ENCODE assay signal across 1 cellular context in the genomic region with DNA sequence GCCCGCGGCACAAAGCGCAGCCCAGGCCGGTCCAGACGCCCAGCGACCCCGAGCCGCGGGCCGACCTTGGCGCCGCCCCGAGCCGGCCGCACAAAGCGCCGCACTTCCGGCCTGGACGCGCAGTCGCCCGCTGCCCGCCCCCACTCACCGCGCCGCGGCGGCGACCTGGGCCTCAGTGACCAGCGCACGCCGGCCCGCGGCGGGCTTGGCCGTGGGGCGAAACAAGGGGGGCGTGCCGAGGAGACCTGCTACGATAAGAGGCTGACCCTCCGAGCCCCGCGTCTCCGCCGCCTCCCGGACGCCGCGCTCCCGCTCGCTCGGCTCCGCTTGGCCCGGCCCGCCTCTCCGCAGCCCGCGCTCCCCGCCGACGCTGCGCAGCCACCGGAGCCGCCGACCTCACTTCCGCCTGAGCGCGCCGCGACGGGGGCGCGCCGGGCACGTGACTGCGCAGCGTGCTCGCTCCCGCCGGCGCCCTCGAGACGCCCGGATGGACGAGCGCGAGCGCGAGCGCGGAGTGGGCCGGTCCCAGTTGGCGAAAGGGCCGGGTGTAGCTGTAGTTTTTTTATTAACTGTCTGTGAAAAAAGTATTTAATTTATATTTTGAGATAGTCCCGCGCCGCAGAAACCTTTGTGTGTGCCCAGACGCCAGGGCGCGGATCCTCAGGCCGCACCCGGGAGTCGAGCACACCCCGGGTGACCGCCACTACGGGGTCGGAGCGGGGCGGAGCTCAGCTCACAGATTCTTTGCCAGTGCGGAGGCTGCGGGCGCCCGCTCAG.
TF ChIP-seq lines count a peak whose summit lies in the region.

A gene with protein sequence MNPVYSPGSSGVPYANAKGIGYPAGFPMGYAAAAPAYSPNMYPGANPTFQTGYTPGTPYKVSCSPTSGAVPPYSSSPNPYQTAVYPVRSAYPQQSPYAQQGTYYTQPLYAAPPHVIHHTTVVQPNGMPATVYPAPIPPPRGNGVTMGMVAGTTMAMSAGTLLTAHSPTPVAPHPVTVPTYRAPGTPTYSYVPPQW (minus strand): TSS at position 395 of the 777 bp plus-strand sequence. CDS start 10,814 bp downstream, outside the sequence.

TF ChIP-seq in HepG2, 621 proteins besides CTCF, POLR2A, EP300 and RAD21 (continued from another document and continues in another):
- TF ChIP-seq, protein P1, sequence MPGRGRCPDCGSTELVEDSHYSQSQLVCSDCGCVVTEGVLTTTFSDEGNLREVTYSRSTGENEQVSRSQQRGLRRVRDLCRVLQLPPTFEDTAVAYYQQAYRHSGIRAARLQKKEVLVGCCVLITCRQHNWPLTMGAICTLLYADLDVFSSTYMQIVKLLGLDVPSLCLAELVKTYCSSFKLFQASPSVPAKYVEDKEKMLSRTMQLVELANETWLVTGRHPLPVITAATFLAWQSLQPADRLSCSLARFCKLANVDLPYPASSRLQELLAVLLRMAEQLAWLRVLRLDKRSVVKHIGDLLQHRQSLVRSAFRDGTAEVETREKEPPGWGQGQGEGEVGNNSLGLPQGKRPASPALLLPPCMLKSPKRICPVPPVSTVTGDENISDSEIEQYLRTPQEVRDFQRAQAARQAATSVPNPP (CRISPR knock-in tag; IDR thresholded peaks at IDR 0.05) = peak; percentile 94
- TF ChIP-seq ZNF598 (CRISPR knock-in tag; IDR thresholded peaks at IDR 0.05; ENCODE audit: borderline replicate concordance) (no peak), ETV5 (CRISPR knock-in tag; IDR thresholded peaks at IDR 0.05; ENCODE audit: borderline replicate concordance) (peak; percentile 21; the same call in 1 of the 2 replicates), DMAP1 (CRISPR knock-in tag; IDR thresholded peaks at IDR 0.05) (peak; percentile 62; the same call in 1 of the 2 replicates), NR2C2 (CRISPR knock-in tag; IDR thresholded peaks at IDR 0.05; ENCODE audit: borderline replicate concordance) (peak; percentile 81), NR2F6 (IDR thresholded peaks at IDR 0.05) (no peak), NR2F6 (CRISPR knock-in tag; IDR thresholded peaks at IDR 0.05) (no peak), FOXA3 (CRISPR knock-in tag; IDR thresholded peaks at IDR 0.05) (peak; percentile 4), SRSF4 (IDR thresholded peaks at IDR 0.05; ENCODE audit: low read depth, low read length, poor library complexity, severe bottlenecking) (no peak), CREB1 (IDR thresholded peaks at IDR 0.05) (peak; percentile 67; the same call in 1 of the 2 replicates), CREB1 (CRISPR knock-in tag; IDR thresholded peaks at IDR 0.05) (no peak), ZNF317 (CRISPR knock-in tag; IDR thresholded peaks at IDR 0.05) (no peak), NONO (IDR thresholded peaks at IDR 0.05) (no peak), NONO (CRISPR knock-in tag; conservative IDR thresholded peaks at IDR 0.05) (peak; percentile 84), ZNF878 (CRISPR knock-in tag; IDR thresholded peaks at IDR 0.05) (no peak), PHB2 (IDR thresholded peaks at IDR 0.05; ENCODE audit: partially characterized antibody) (no peak), POLR2G (IDR thresholded peaks at IDR 0.05; ENCODE audit: low read depth, low read length) (peak; percentile 92), DR1 (CRISPR knock-in tag; IDR thresholded peaks at IDR 0.05) (no peak), TRIM24 (CRISPR knock-in tag; IDR thresholded peaks at IDR 0.05) (no peak), KDM5B (CRISPR knock-in tag; IDR thresholded peaks at IDR 0.05; ENCODE audit: borderline replicate concordance) (peak; percentile 82; the same call in 1 of the 2 replicates), ARNT (IDR thresholded peaks at IDR 0.05) (no peak), MTA1 (CRISPR knock-in tag; IDR thresholded peaks at IDR 0.05; ENCODE audit: borderline replicate concordance) (0 out of 2 replicates have a peak, but pooled peaks have one; percentile 40), ASH2L (IDR thresholded peaks at IDR 0.05; ENCODE audit: insufficient read length, low read depth, low read length) (peak; percentile 85), SRY (CRISPR knock-in tag; IDR thresholded peaks at IDR 0.05) (peak; percentile 85; the same call in 1 of the 2 replicates), NFIB (CRISPR knock-in tag; IDR thresholded peaks at IDR 0.05; ENCODE audit: borderline replicate concordance) (no peak), GLI4 (CRISPR knock-in tag; IDR thresholded peaks at IDR 0.05; ENCODE audit: borderline replicate concordance) (no peak), TGIF2 (CRISPR knock-in tag; IDR thresholded peaks at IDR 0.05) (no peak), MTF2 (CRISPR knock-in tag; IDR thresholded peaks at IDR 0.05; ENCODE audit: borderline replicate concordance) (no peak), HMGA1 (CRISPR knock-in tag; conservative IDR thresholded peaks at IDR 0.05) (no peak), POLR2AphosphoS5 (IDR thresholded peaks at IDR 0.05; ENCODE audit: low read depth, low read length) (peak; percentile 91), HNRNPLL (IDR thresholded peaks at IDR 0.05; ENCODE audit: low read depth, low read length, poor library complexity, severe bottlenecking) (peak; percentile 97), ZBTB21 (CRISPR knock-in tag; IDR thresholded peaks at IDR 0.05) (no peak), PAF1 (CRISPR knock-in tag; IDR thresholded peaks at IDR 0.05) (no peak), ZMYM2 (CRISPR knock-in tag; IDR thresholded peaks at IDR 0.05) (no peak), SMAD9 (CRISPR knock-in tag; IDR thresholded peaks at IDR 0.05) (no peak), BHLHE40 (IDR thresholded peaks at IDR 0.05; ENCODE audit: low read length) (peak; percentile 100)
- TF ChIP-seq, protein P2, sequence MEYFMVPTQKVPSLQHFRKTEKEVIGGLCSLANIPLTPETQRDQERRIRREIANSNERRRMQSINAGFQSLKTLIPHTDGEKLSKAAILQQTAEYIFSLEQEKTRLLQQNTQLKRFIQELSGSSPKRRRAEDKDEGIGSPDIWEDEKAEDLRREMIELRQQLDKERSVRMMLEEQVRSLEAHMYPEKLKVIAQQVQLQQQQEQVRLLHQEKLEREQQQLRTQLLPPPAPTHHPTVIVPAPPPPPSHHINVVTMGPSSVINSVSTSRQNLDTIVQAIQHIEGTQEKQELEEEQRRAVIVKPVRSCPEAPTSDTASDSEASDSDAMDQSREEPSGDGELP (IDR thresholded peaks at IDR 0.05; ENCODE audit: borderline replicate concordance, low read depth) = no peak
- TF ChIP-seq, protein P3, sequence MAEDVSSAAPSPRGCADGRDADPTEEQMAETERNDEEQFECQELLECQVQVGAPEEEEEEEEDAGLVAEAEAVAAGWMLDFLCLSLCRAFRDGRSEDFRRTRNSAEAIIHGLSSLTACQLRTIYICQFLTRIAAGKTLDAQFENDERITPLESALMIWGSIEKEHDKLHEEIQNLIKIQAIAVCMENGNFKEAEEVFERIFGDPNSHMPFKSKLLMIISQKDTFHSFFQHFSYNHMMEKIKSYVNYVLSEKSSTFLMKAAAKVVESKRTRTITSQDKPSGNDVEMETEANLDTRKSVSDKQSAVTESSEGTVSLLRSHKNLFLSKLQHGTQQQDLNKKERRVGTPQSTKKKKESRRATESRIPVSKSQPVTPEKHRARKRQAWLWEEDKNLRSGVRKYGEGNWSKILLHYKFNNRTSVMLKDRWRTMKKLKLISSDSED (CRISPR knock-in tag; IDR thresholded peaks at IDR 0.05) = no peak
- TF ChIP-seq, protein P4, sequence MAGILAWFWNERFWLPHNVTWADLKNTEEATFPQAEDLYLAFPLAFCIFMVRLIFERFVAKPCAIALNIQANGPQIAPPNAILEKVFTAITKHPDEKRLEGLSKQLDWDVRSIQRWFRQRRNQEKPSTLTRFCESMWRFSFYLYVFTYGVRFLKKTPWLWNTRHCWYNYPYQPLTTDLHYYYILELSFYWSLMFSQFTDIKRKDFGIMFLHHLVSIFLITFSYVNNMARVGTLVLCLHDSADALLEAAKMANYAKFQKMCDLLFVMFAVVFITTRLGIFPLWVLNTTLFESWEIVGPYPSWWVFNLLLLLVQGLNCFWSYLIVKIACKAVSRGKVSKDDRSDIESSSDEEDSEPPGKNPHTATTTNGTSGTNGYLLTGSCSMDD (CRISPR knock-in tag; IDR thresholded peaks at IDR 0.05) = no peak
- TF ChIP-seq, protein P5, sequence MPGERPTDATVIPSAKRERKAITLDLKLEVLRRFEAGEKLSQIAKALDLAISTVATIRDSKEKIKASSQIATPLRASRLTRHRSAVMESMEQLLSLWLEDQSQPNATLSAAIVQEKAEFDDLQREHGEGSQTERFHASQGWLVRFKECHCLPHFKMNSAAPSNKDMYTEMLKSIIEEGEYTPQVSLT (CRISPR knock-in tag; IDR thresholded peaks at IDR 0.05; ENCODE audit: borderline replicate concordance, low read depth) = no peak
- TF ChIP-seq, protein P6, sequence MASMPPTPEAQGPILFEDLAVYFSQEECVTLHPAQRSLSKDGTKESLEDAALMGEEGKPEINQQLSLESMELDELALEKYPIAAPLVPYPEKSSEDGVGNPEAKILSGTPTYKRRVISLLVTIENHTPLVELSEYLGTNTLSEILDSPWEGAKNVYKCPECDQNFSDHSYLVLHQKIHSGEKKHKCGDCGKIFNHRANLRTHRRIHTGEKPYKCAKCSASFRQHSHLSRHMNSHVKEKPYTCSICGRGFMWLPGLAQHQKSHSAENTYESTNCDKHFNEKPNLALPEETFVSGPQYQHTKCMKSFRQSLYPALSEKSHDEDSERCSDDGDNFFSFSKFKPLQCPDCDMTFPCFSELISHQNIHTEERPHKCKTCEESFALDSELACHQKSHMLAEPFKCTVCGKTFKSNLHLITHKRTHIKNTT (CRISPR knock-in tag; IDR thresholded peaks at IDR 0.05) = no peak
- TF ChIP-seq, protein P7, sequence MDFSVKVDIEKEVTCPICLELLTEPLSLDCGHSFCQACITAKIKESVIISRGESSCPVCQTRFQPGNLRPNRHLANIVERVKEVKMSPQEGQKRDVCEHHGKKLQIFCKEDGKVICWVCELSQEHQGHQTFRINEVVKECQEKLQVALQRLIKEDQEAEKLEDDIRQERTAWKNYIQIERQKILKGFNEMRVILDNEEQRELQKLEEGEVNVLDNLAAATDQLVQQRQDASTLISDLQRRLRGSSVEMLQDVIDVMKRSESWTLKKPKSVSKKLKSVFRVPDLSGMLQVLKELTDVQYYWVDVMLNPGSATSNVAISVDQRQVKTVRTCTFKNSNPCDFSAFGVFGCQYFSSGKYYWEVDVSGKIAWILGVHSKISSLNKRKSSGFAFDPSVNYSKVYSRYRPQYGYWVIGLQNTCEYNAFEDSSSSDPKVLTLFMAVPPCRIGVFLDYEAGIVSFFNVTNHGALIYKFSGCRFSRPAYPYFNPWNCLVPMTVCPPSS (IDR thresholded peaks at IDR 0.05) = no peak
- TF ChIP-seq, protein P8, sequence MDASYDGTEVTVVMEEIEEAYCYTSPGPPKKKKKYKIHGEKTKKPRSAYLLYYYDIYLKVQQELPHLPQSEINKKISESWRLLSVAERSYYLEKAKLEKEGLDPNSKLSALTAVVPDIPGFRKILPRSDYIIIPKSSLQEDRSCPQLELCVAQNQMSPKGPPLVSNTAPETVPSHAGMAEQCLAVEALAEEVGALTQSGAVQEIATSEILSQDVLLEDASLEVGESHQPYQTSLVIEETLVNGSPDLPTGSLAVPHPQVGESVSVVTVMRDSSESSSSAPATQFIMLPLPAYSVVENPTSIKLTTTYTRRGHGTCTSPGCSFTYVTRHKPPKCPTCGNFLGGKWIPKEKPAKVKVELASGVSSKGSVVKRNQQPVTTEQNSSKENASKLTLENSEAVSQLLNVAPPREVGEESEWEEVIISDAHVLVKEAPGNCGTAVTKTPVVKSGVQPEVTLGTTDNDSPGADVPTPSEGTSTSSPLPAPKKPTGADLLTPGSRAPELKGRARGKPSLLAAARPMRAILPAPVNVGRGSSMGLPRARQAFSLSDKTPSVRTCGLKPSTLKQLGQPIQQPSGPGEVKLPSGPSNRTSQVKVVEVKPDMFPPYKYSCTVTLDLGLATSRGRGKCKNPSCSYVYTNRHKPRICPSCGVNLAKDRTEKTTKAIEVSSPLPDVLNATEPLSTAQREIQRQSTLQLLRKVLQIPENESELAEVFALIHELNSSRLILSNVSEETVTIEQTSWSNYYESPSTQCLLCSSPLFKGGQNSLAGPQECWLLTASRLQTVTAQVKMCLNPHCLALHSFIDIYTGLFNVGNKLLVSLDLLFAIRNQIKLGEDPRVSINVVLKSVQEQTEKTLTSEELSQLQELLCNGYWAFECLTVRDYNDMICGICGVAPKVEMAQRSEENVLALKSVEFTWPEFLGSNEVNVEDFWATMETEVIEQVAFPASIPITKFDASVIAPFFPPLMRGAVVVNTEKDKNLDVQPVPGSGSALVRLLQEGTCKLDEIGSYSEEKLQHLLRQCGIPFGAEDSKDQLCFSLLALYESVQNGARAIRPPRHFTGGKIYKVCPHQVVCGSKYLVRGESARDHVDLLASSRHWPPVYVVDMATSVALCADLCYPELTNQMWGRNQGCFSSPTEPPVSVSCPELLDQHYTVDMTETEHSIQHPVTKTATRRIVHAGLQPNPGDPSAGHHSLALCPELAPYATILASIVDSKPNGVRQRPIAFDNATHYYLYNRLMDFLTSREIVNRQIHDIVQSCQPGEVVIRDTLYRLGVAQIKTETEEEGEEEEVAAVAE (CRISPR knock-in tag; IDR thresholded peaks at IDR 0.05; ENCODE audit: borderline replicate concordance) = 0 out of 2 replicates have a peak, but pooled peaks have one; percentile 14
- TF ChIP-seq, protein P9, sequence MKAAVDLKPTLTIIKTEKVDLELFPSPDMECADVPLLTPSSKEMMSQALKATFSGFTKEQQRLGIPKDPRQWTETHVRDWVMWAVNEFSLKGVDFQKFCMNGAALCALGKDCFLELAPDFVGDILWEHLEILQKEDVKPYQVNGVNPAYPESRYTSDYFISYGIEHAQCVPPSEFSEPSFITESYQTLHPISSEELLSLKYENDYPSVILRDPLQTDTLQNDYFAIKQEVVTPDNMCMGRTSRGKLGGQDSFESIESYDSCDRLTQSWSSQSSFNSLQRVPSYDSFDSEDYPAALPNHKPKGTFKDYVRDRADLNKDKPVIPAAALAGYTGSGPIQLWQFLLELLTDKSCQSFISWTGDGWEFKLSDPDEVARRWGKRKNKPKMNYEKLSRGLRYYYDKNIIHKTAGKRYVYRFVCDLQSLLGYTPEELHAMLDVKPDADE (CRISPR knock-in tag; IDR thresholded peaks at IDR 0.05) = no peak
- TF ChIP-seq, protein P10, sequence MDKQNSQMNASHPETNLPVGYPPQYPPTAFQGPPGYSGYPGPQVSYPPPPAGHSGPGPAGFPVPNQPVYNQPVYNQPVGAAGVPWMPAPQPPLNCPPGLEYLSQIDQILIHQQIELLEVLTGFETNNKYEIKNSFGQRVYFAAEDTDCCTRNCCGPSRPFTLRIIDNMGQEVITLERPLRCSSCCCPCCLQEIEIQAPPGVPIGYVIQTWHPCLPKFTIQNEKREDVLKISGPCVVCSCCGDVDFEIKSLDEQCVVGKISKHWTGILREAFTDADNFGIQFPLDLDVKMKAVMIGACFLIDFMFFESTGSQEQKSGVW (CRISPR knock-in tag; IDR thresholded peaks at IDR 0.05; ENCODE audit: borderline replicate concordance) = no peak
- TF ChIP-seq, protein P11, sequence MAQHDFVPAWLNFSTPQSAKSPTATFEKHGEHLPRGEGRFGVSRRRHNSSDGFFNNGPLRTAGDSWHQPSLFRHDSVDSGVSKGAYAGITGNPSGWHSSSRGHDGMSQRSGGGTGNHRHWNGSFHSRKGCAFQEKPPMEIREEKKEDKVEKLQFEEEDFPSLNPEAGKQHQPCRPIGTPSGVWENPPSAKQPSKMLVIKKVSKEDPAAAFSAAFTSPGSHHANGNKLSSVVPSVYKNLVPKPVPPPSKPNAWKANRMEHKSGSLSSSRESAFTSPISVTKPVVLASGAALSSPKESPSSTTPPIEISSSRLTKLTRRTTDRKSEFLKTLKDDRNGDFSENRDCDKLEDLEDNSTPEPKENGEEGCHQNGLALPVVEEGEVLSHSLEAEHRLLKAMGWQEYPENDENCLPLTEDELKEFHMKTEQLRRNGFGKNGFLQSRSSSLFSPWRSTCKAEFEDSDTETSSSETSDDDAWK (CRISPR knock-in tag; IDR thresholded peaks at IDR 0.05) = no peak
